ENCODE assay signal across 1 cellular context in the genomic region with DNA sequence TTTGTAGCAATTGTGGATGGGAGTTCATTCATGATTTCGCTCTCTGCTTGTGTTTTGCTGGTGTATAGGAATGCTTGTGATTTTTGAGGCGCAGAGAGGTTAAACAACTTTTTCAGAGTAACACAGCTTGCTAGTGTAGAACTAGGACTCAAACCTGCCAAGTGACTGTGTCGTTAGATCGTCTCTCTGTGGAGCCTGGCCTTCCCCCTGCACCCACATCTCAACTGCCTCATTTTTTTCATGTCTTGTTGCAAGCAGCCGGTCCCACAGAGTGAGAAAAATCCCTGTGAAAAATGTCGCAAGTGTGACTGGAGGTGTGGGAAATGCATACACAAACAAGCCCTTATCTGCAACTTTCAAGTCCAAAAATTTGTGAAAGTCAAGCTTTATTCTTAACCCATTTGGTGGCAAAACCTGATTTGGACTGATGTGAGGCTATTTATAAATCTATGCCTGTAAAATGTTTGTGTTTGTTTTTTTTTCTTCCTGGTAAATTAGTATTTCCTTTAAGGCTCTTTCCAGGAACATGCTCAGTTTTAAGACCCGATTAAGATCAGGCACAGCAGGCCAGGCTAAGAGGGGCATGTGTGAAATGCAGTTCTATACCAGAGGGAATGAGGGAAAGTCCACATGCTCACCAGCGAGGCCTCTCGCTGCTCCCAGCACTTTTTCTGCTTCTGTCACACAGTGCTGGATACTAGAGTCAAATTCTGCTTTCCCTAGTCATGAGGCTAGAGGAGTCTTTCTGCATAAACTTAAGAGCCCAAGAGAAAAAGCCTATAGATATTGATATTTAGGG.
TF ChIP-seq lines count a peak whose summit lies in the region.

No MANE protein-coding gene starts in this region.

TF ChIP-seq in GM23338, 12 proteins besides CTCF, POLR2A, EP300 and RAD21 (continued from another document):
- TF ChIP-seq, protein P1, sequence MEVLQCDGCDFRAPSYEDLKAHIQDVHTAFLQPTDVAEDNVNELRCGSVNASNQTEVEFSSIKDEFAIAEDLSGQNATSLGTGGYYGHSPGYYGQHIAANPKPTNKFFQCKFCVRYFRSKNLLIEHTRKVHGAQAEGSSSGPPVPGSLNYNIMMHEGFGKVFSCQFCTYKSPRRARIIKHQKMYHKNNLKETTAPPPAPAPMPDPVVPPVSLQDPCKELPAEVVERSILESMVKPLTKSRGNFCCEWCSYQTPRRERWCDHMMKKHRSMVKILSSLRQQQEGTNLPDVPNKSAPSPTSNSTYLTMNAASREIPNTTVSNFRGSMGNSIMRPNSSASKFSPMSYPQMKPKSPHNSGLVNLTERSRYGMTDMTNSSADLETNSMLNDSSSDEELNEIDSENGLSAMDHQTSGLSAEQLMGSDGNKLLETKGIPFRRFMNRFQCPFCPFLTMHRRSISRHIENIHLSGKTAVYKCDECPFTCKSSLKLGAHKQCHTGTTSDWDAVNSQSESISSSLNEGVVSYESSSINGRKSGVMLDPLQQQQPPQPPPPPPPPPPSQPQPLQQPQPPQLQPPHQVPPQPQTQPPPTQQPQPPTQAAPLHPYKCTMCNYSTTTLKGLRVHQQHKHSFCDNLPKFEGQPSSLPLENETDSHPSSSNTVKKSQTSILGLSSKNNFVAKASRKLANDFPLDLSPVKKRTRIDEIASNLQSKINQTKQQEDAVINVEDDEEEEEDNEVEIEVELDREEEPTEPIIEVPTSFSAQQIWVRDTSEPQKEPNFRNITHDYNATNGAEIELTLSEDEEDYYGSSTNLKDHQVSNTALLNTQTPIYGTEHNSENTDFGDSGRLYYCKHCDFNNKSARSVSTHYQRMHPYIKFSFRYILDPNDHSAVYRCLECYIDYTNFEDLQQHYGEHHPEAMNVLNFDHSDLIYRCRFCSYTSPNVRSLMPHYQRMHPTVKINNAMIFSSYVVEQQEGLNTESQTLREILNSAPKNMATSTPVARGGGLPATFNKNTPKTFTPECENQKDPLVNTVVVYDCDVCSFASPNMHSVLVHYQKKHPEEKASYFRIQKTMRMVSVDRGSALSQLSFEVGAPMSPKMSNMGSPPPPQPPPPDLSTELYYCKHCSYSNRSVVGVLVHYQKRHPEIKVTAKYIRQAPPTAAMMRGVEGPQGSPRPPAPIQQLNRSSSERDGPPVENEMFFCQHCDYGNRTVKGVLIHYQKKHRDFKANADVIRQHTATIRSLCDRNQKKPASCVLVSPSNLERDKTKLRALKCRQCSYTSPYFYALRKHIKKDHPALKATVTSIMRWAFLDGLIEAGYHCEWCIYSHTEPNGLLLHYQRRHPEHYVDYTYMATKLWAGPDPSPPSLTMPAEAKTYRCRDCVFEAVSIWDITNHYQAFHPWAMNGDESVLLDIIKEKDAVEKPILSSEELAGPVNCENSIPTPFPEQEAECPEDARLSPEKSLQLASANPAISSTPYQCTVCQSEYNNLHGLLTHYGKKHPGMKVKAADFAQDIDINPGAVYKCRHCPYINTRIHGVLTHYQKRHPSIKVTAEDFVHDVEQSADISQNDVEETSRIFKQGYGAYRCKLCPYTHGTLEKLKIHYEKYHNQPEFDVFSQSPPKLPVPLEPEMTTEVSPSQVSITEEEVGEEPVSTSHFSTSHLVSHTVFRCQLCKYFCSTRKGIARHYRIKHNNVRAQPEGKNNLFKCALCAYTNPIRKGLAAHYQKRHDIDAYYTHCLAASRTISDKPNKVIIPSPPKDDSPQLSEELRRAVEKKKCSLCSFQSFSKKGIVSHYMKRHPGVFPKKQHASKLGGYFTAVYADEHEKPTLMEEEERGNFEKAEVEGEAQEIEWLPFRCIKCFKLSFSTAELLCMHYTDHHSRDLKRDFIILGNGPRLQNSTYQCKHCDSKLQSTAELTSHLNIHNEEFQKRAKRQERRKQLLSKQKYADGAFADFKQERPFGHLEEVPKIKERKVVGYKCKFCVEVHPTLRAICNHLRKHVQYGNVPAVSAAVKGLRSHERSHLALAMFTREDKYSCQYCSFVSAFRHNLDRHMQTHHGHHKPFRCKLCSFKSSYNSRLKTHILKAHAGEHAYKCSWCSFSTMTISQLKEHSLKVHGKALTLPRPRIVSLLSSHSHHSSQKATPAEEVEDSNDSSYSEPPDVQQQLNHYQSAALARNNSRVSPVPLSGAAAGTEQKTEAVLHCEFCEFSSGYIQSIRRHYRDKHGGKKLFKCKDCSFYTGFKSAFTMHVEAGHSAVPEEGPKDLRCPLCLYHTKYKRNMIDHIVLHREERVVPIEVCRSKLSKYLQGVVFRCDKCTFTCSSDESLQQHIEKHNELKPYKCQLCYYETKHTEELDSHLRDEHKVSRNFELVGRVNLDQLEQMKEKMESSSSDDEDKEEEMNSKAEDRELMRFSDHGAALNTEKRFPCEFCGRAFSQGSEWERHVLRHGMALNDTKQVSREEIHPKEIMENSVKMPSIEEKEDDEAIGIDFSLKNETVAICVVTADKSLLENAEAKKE (CRISPR knock-in tag; IDR thresholded peaks at IDR 0.05), result no peak
- no peak for TF ChIP-seq STAT1 (IDR thresholded peaks at IDR 0.05; ENCODE audit: unreplicated experiment)
- TF ChIP-seq, protein P2, sequence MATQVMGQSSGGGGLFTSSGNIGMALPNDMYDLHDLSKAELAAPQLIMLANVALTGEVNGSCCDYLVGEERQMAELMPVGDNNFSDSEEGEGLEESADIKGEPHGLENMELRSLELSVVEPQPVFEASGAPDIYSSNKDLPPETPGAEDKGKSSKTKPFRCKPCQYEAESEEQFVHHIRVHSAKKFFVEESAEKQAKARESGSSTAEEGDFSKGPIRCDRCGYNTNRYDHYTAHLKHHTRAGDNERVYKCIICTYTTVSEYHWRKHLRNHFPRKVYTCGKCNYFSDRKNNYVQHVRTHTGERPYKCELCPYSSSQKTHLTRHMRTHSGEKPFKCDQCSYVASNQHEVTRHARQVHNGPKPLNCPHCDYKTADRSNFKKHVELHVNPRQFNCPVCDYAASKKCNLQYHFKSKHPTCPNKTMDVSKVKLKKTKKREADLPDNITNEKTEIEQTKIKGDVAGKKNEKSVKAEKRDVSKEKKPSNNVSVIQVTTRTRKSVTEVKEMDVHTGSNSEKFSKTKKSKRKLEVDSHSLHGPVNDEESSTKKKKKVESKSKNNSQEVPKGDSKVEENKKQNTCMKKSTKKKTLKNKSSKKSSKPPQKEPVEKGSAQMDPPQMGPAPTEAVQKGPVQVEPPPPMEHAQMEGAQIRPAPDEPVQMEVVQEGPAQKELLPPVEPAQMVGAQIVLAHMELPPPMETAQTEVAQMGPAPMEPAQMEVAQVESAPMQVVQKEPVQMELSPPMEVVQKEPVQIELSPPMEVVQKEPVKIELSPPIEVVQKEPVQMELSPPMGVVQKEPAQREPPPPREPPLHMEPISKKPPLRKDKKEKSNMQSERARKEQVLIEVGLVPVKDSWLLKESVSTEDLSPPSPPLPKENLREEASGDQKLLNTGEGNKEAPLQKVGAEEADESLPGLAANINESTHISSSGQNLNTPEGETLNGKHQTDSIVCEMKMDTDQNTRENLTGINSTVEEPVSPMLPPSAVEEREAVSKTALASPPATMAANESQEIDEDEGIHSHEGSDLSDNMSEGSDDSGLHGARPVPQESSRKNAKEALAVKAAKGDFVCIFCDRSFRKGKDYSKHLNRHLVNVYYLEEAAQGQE (IDR thresholded peaks at IDR 0.05; ENCODE audit: unreplicated experiment), result no peak
- TF ChIP-seq EZH2phosphoT487 (IDR thresholded peaks at IDR 0.05; ENCODE audit: unreplicated experiment), result no peak
- no peak for TF ChIP-seq ZNF114 (CRISPR knock-in tag; IDR thresholded peaks at IDR 0.05)
- no peak for TF ChIP-seq ZNF331 (CRISPR knock-in tag; IDR thresholded peaks at IDR 0.05; ENCODE audit: low read depth)
- TF ChIP-seq, protein P3, sequence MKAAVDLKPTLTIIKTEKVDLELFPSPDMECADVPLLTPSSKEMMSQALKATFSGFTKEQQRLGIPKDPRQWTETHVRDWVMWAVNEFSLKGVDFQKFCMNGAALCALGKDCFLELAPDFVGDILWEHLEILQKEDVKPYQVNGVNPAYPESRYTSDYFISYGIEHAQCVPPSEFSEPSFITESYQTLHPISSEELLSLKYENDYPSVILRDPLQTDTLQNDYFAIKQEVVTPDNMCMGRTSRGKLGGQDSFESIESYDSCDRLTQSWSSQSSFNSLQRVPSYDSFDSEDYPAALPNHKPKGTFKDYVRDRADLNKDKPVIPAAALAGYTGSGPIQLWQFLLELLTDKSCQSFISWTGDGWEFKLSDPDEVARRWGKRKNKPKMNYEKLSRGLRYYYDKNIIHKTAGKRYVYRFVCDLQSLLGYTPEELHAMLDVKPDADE (IDR thresholded peaks at IDR 0.05), result no peak
- TF ChIP-seq EZH2 (IDR thresholded peaks at IDR 0.05; ENCODE audit: low read depth, unreplicated experiment), result no peak
- no peak for TF ChIP-seq JUNB (IDR thresholded peaks at IDR 0.05; ENCODE audit: unreplicated experiment)
- no peak for TF ChIP-seq POLR2AphosphoS5 (IDR thresholded peaks at IDR 0.05; ENCODE audit: low read depth)
